Comparison of ENCODE assay signal across 29 cellular contexts in the genomic region with DNA sequence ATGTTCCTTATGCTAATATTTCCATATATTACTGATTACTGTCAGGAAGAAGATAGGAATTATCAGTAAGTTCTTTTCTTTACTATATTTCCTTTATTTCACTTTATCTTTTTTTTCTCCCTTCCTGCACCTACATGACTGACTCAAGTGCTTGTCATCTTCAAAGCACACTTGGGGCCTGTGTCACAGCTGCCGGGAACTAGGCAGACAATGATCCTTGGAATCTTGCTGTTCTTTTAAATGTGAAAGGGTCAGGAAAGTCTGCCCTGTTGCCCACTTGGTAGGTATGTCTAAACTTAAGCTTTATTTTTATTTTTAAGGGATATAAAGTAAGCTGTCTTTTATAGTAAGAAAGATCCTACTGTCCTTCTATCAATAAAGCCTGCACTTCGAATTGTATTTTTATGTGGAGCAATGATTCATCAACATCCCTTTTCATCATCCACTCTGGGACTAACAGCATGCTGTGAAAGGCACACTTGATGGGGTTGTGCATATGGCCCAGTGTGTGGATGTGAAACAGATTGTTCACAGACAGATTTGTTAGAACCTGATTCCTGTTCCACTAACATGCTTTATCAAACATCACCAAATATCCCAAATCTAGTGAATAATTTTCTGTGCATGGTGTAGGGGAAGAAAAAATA.
DNase-seq lines count a peak whose midpoint lies in the region; ATAC-seq, FAIRE-seq and TF ChIP-seq lines count a peak whose summit lies in the region.
"Had no signal": no experiment of that assay in that cellular context is flagged by ENCODE, and none has a peak within 500 bp of the region (broad histone marks: within the 10 kb centered on the region; RNA-seq: fewer than 3 reads in every experiment).

No MANE protein-coding gene starts in this region.

- H2AFZ ChIP-seq in GM23338: no peak overlapping the region
- H2AFZ ChIP-seq in H1 (ENCODE audit: low read length): no peak overlapping the region

- H3K27me3 Mint-ChIP-seq in GM23338 (ENCODE audit: insufficient read depth, low read depth, poor library complexity): no peaks in the 10 kb centered on the region
- H3K27me3 Mint-ChIP-seq: activated T-helper 17 cell treated with anti-CD3 and anti-CD28 coated beads, Interleukin-2, amount 50 U/mL, for 72 hours; CD4-positive, alpha-beta T cell; stimulated activated naive CD8-positive, alpha-beta T cell treated with anti-CD3 and anti-CD28 coated beads, Interleukin-15, amount 100 ng/mL, for 72 hours had no signal

- H3K4ac ChIP-seq in H1 (replicated peaks; ENCODE audit: insufficient read length, low read depth, low read length): no peak overlapping the region

- H3K4me3 ChIP-seq in GM23338 (no peak overlapping the region), H1 (ENCODE audit: extremely low read depth in 1 of 4, insufficient read depth in 2 of 4, low read depth in 3 of 4, low read length in 4 of 4) (no peak overlapping the region; a peak in 1 of 8 replicates), mesodermal cell (ENCODE audit: extremely low read depth, insufficient read depth, low read length, poor library complexity, severe bottlenecking) (no peak overlapping the region), pancreas (no peak overlapping the region)
- H3K4me3 ChIP-seq: breast epithelium, spleen, transverse colon had no signal

- H3K9me3 ChIP-seq in H1 (ENCODE audit: insufficient read depth in 2 of 2, low read depth in 1 of 2, low read length in 1 of 2) (no peaks in the 10 kb centered on the region), mesodermal cell (ENCODE audit: control insufficient read depth, low read length) (no peaks in the 10 kb centered on the region), pancreas (no peaks in the 10 kb centered on the region)
- H3K9me3 ChIP-seq: breast epithelium, transverse colon had no signal

- no peak overlapping the region for H2BK5ac ChIP-seq in H1 (ENCODE audit: low read depth, low read length)

- no peak overlapping the region for H3K9ac ChIP-seq in H1 (replicated peaks in 1 of 4; ENCODE audit: extremely low read depth in 1 of 4, low read depth in 3 of 4, low read length in 3 of 4)

- no peak overlapping the region for H3K18ac ChIP-seq in H1 (ENCODE audit: extremely low read depth, low read length)

- no peak for TF ChIP-seq EP300 in H1 (IDR thresholded peaks at IDR 0.05; ENCODE audit: borderline replicate concordance in 1 of 2, low read depth in 2 of 2, low read length in 2 of 2)

- peaks cover 4% of the 10 kb centered on the region; the same call in 1 of the 3 replicates for H3K36me3 Mint-ChIP-seq in GM23338 (ENCODE audit: low read depth)

- peak; percentile 43 for DNase-seq in GM23338 (ENCODE audit: low spot score)
- peak; percentile 6 for DNase-seq in NCI-H460 (ENCODE audit: extremely low read depth, low read depth)
- peak in 1 of 2 experiments; percentile 19 for DNase-seq in H1 (ENCODE audit: low read depth in 1 of 2, low spot score in 2 of 2)
- no peak for DNase-seq in sciatic nerve (ENCODE audit: low spot score)
- no peak for DNase-seq in pancreas
- no peak for DNase-seq in midbrain (lab: John Stamatoyannopoulos, UW)
- DNase-seq: activated CD4-positive, alpha-beta T cell treated with anti-CD3 and anti-CD28 coated beads, Interleukin-2, amount 50 U/mL, for 1 hour; CD4-positive, alpha-beta T cell; dermis blood vessel endothelial cell; DND-41; foreskin melanocyte; HCEC 1CT; left colon; mesenchymal stem cell; NCI-H1105 treated with DMSO at 0.1 percent for 48 hours; NCI-H2107; NCI-H774; SIG-M5; spleen; stimulated activated CD4-positive, alpha-beta T cell treated with anti-CD3 and anti-CD28 coated beads, Interleukin-4, amount 100 ng/mL, for 24 hours; stimulated activated naive CD8-positive, alpha-beta T cell treated with anti-CD3 and anti-CD28 coated beads, Interleukin-15, amount 100 ng/mL, for 72 hours; T-helper 1 cell; transverse colon had no signal

- H4K20me1 ChIP-seq in GM23338 (replicated peaks; ENCODE audit: insufficient read depth) (no peaks in the 10 kb centered on the region), H1 (replicated peaks in 1 of 2; ENCODE audit: control insufficient read depth in 1 of 2, insufficient read depth in 2 of 2, low read length in 2 of 2) (no peaks in the 10 kb centered on the region)

- ATAC-seq in GM23338 (peak; percentile 86), HG02840 (IDR thresholded peaks at IDR 0.05; ENCODE audit: low FRiP score, unreplicated experiment) (no peak), sciatic nerve (no peak), pancreas (no peak)
- ATAC-seq: activated T-helper 17 cell treated with anti-CD3 and anti-CD28 coated beads, Interleukin-2, amount 50 U/mL, for 72 hours; left colon; stimulated activated naive CD8-positive, alpha-beta T cell treated with anti-CD3 and anti-CD28 coated beads, Interleukin-15, amount 100 ng/mL, for 72 hours had no signal

- CTCF ChIA-PET in H1 (lab: Charles Lee; ENCODE audit: partially characterized antibody): no interaction called here

- no peak overlapping the region for H3K4me3 Mint-ChIP-seq in GM23338
- H3K4me3 Mint-ChIP-seq: activated T-helper 17 cell treated with anti-CD3 and anti-CD28 coated beads, Interleukin-2, amount 50 U/mL, for 72 hours; CD4-positive, alpha-beta T cell; nephron; stimulated activated naive CD8-positive, alpha-beta T cell treated with anti-CD3 and anti-CD28 coated beads, Interleukin-15, amount 100 ng/mL, for 72 hours had no signal

- H3K23me2 ChIP-seq in H1 (ENCODE audit: low read depth, low read length): no peaks in the 10 kb centered on the region

- POLR2A ChIA-PET in H1 (lab: Charles Lee; ENCODE audit: partially characterized antibody): no interaction called here

- no peak overlapping the region for H3K23ac ChIP-seq in H1 (ENCODE audit: insufficient read length)

- H3K27me3 ChIP-seq in GM23338 (ENCODE audit: insufficient read depth) (no peaks in the 10 kb centered on the region), H1 (replicated peaks in 1 of 4; ENCODE audit: control insufficient read depth in 3 of 4, extremely low read depth in 1 of 4, insufficient read depth in 3 of 4, low read length in 3 of 4) (no peaks in the 10 kb centered on the region), pancreas (no peaks in the 10 kb centered on the region)
- H3K27me3 ChIP-seq: breast epithelium, spleen, transverse colon had no signal

- H3K4me1 Mint-ChIP-seq in GM23338: peaks cover 49% of the 10 kb centered on the region
- H3K4me1 Mint-ChIP-seq: activated T-helper 17 cell treated with anti-CD3 and anti-CD28 coated beads, Interleukin-2, amount 50 U/mL, for 72 hours; stimulated activated naive CD8-positive, alpha-beta T cell treated with anti-CD3 and anti-CD28 coated beads, Interleukin-15, amount 100 ng/mL, for 72 hours had no signal

- no peak overlapping the region for H4K91ac ChIP-seq in H1 (replicated peaks; ENCODE audit: insufficient read length, low read length)

- intact Hi-C loops in sciatic nerve (cut with DNase I) (no loop called here), pancreas (cut with DNase I) (no loop called here)

- H3K9me3 Mint-ChIP-seq in GM23338: no peaks in the 10 kb centered on the region
- H3K9me3 Mint-ChIP-seq: nephron had no signal

- TF ChIP-seq POLR2A in H1 (IDR thresholded peaks at IDR 0.05; ENCODE audit: control extremely low read depth in 1 of 2, low read depth in 2 of 2, low read length in 2 of 2): no peak

- H3K4me2 ChIP-seq in GM23338 (0 out of 2 replicates have a peak overlapping the region, but pooled peaks have one; percentile 21), H1 (ENCODE audit: insufficient read depth in 1 of 2, low read depth in 2 of 2, low read length in 2 of 2) (no peak overlapping the region)

- no peak for TF ChIP-seq RAD21 in H1 (IDR thresholded peaks at IDR 0.05 in 1 of 2, conservative IDR thresholded peaks at IDR 0.05 in 1 of 2; ENCODE audit: low read depth in 2 of 2, low read length in 2 of 2)

- no peak overlapping the region for H3K27ac ChIP-seq in GM23338 (ENCODE audit: low read depth)
- H3K27ac ChIP-seq in H1 (ENCODE audit: low read depth, low read length): no peak overlapping the region
- peak overlapping the region; percentile 54 for H3K27ac ChIP-seq in mesodermal cell (ENCODE audit: low read depth, low read length, severe bottlenecking)
- H3K27ac ChIP-seq in pancreas: no peak overlapping the region
- H3K27ac ChIP-seq: breast epithelium, spleen, transverse colon, VCaP had no signal

- H2BK120ac ChIP-seq in H1 (replicated peaks; ENCODE audit: low read depth, low read length): no peak overlapping the region

- H3K14ac ChIP-seq in H1 (ENCODE audit: insufficient read length): no peak overlapping the region

- H2BK12ac ChIP-seq in H1 (ENCODE audit: low read depth, low read length): no peak overlapping the region

- H2AK5ac ChIP-seq in H1 (ENCODE audit: low read depth, low read length): no peak overlapping the region

- H3K79me2 ChIP-seq in GM23338 (replicated peaks; ENCODE audit: insufficient read depth) (no peaks in the 10 kb centered on the region), H1 (ENCODE audit: control insufficient read depth in 1 of 2, insufficient read depth in 2 of 2, low read length in 2 of 2) (no peaks in the 10 kb centered on the region)

- H3K27ac Mint-ChIP-seq in GM23338: peak overlapping the region; percentile 86
- H3K27ac Mint-ChIP-seq: activated T-helper 17 cell treated with anti-CD3 and anti-CD28 coated beads, Interleukin-2, amount 50 U/mL, for 72 hours; CD4-positive, alpha-beta T cell; nephron; stimulated activated naive CD8-positive, alpha-beta T cell treated with anti-CD3 and anti-CD28 coated beads, Interleukin-15, amount 100 ng/mL, for 72 hours had no signal

- TF ChIP-seq CTCF in GM23338 (conservative IDR thresholded peaks at IDR 0.05; ENCODE audit: low read depth in 2 of 2): no peak
- no peak for TF ChIP-seq CTCF in H1 (IDR thresholded peaks at IDR 0.05; ENCODE audit: control extremely low read depth in 1 of 3, insufficient read depth in 1 of 3, low read depth in 1 of 3, low read length in 3 of 3)
- no peak for TF ChIP-seq CTCF in pancreas (IDR thresholded peaks at IDR 0.05)

- peak overlapping the region; percentile 9 for H4K5ac ChIP-seq in H1 (ENCODE audit: insufficient read length, low read depth, low read length)

- no peak overlapping the region for H2BK20ac ChIP-seq in H1 (ENCODE audit: low read length)

- WGBS in H1 (ENCODE audit: extremely low coverage in 1 of 2, insufficient coverage in 1 of 2, insufficient read length in 1 of 2, insufficient replicate concordance in 2 of 2, low coverage in 1 of 2, low lambda C conversion rate in 2 of 2, missing lambda C conversion rate in 1 of 2), 2 experiments: 46% methylated on average over 2 of the region's 2 CpGs; no CpG with 5 or more reads in 1 of the 2 experiments
- WGBS in mesodermal cell (ENCODE audit: insufficient coverage in 2 of 2), 2 experiments: 14% methylated on average over 1 of the region's 2 CpGs; no CpG with 5 or more reads in 1 of the 2 experiments
- WGBS in pancreas, 2 donors: 69 to 88% methylated on average over 2 of the region's 2 CpGs

- no peak overlapping the region for H3K56ac ChIP-seq in H1 (replicated peaks; ENCODE audit: insufficient read length, low read depth, low read length)

- no peaks in the 10 kb centered on the region for H3F3A ChIP-seq in GM23338 (replicated peaks; ENCODE audit: low read depth)

- H3K4me1 ChIP-seq in GM23338 (ENCODE audit: insufficient read depth): peaks cover 32% of the 10 kb centered on the region
- H3K4me1 ChIP-seq in H1 (replicated peaks in 1 of 4; ENCODE audit: control insufficient read depth in 3 of 4, insufficient read depth in 4 of 4, low read length in 3 of 4): peaks cover 0 to 17% (median 3%) of the 10 kb centered on the region in 4 experiments; a peak in 5 of 7 replicates
- H3K4me1 ChIP-seq in mesodermal cell (ENCODE audit: control insufficient read depth, insufficient read depth, low read length, poor library complexity, severe bottlenecking): no peaks in the 10 kb centered on the region
- H3K4me1 ChIP-seq in pancreas: no peaks in the 10 kb centered on the region
- H3K4me1 ChIP-seq: breast epithelium, spleen, transverse colon had no signal

- no peak overlapping the region for H4K8ac ChIP-seq in H1 (ENCODE audit: extremely low read depth, insufficient read depth, low read length)

- H3K79me1 ChIP-seq in H1 (ENCODE audit: low read depth, low read length): no peaks in the 10 kb centered on the region

- FAIRE-seq in H1 (lab: Jason Lieb, UNC) (no peak), pancreas (lab: Jason Lieb, UNC) (no peak)

- H3K36me3 ChIP-seq in GM23338 (ENCODE audit: insufficient read depth): no peaks in the 10 kb centered on the region
- H3K36me3 ChIP-seq in H1 (ENCODE audit: control insufficient read depth in 2 of 4, insufficient read depth in 4 of 4, low read length in 3 of 4): no peaks in the 10 kb centered on the region
- H3K36me3 ChIP-seq in mesodermal cell (ENCODE audit: control insufficient read depth, insufficient read depth, low read length): no peaks in the 10 kb centered on the region
- H3K36me3 ChIP-seq in pancreas: no peaks in the 10 kb centered on the region
- H3K36me3 ChIP-seq: breast epithelium, spleen, transverse colon had no signal

- peaks cover 6% of the 10 kb centered on the region for H3K9me2 ChIP-seq in GM23338 (ENCODE audit: insufficient read depth)

- H2BK15ac ChIP-seq in H1 (ENCODE audit: low read length): no peak overlapping the region

Comparison
In these comparisons a context has a peak if more than half of its experiments do, and no peak if none do; other contexts are left out.
1. DNase-seq: peak in GM23338 (single experiment) and NCI-H460 (single experiment); none in sciatic nerve (single experiment), pancreas (0 of 6) and midbrain (single experiment).